In the genomic region with DNA sequence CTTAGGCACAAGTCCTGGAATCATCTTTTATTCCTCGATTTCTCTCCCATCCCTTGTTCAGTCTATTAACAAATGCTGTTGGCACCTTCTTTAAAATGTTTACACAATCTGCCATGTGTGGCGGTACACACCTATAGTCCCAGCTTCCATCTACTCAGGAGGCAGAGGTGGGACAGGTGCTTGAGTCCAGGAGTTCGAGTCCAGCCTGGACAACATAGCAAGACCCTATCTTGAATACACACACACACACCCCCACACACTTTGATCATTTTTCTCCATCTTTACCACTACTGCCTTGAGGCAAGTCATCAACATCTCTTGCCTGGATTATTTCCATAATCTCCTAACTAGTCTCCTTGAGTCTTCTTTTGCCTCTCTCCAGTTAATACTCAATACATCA, we compare ENCODE assay signal across 35 cellular contexts.
"Had no signal": no experiment of that assay in that cellular context is flagged by ENCODE, and none has a peak within 500 bp of the region (broad histone marks: within the 10 kb centered on the region; RNA-seq: fewer than 3 reads in every experiment).

No MANE protein-coding gene starts in this region.

- H3K27me3 ChIP-seq: MG63 had no signal

- H3K4me3 ChIP-seq: MG63 had no signal

- H3K36me3 ChIP-seq: MG63 had no signal

- DNase-seq: Karpas-422, Kasumi-1, MG63, MM.1S, MV-4-11, NCI-H1048, NCI-H1092, NCI-H1092 treated with DMSO at 0.1 percent for 48 hours, NCI-H1105, NCI-H1105 treated with DMSO at 0.1 percent for 48 hours, NCI-H1417, NCI-H1417 treated with DMSO at 0.1 percent for 48 hours, NCI-H1436, NCI-H1436 treated with DMSO at 0.1 percent for 48 hours, NCI-H146, NCI-H1694, NCI-H1694 treated with DMSO at 0.1 percent for 48 hours, NCI-H187, NCI-H187 treated with DMSO at 0.1 percent for 48 hours, NCI-H1930, NCI-H2029, NCI-H2029 treated with DMSO at 0.1 percent for 48 hours, NCI-H2081, NCI-H2081 treated with DMSO at 0.1 percent for 48 hours, NCI-H2107, NCI-H2171, NCI-H2171 treated with DMSO at 0.1 percent for 48 hours, NCI-H2227 treated with DMSO at 0.1 percent for 48 hours, NCI-H226, NCI-H345, NCI-H446, NCI-H446 treated with DMSO at 0.1 percent for 48 hours, NCI-H510A, NCI-H510A treated with DMSO at 0.1 percent for 48 hours had no signal

- H3K4me2 ChIP-seq: KMS-11 had no signal

- H3K9me3 ChIP-seq: MG63 had no signal

- H3K9ac ChIP-seq: KMS-11 had no signal

- H3K27ac ChIP-seq: KMS-11 had no signal
